24 cellular contexts compared by ENCODE assay signal in genomic region chr18:59629894-59630293, GRCh38.
DNase-seq lines count a peak whose midpoint lies in the region; ATAC-seq and TF ChIP-seq lines count a peak whose summit lies in the region.
"Had no signal": no experiment of that assay in that cellular context is flagged by ENCODE, and none has a peak within 500 bp of the region (broad histone marks: within the 10 kb centered on the region; RNA-seq: fewer than 3 reads in every experiment).

No MANE protein-coding gene starts in this region.

- POLR2A ChIA-PET in IMR-90 (lab: Charles Lee; ENCODE audit: unreplicated experiment): no interaction called here
- POLR2A ChIA-PET in activated CD4-positive, alpha-beta T cell treated with anti-CD3 and anti-CD28 coated beads for 36 hours (lab: Charles Lee): no interaction called here

- H3K4me2 ChIP-seq in IMR-90 (ENCODE audit: low read depth, low read length) (no peak overlapping the region), mesenchymal stem cell (ENCODE audit: low read length, poor library complexity, severe bottlenecking) (no peak overlapping the region)

- no peak for TF ChIP-seq RAD21 in IMR-90 (IDR thresholded peaks at IDR 0.05; ENCODE audit: low read length)

- no TSS peak for BruUV-seq in IMR-90 (replicated peaks; lab: Mats Ljungman, UMichigan)

- H3K9me3 Mint-ChIP-seq in activated CD4-positive, alpha-beta T cell treated with anti-CD3 and anti-CD28 coated beads for 36 hours (ENCODE audit: low read depth): peaks cover 4% of the 10 kb centered on the region
- H3K9me3 Mint-ChIP-seq: activated T-cell treated with anti-CD3 and anti-CD28 coated beads, Interleukin-2, amount 50 U/mL, for 24 hours; T-helper 2 cell treated with Interferon-gamma antibody and Interleukin-4, amounts not matched to agents 5 μg/mL and 100 μg/mL, for 36 hours had no signal

- WGBS in IMR-90 (ENCODE audit: extremely low coverage in 2 of 2, insufficient read length in 1 of 2), 2 experiments: no CpG with 5 or more reads among the region's 6 CpGs
- WGBS in mesenchymal stem cell: 40% methylated on average over 3 of the region's 6 CpGs

- H3K36me3 ChIP-seq in IMR-90 (ENCODE audit: control insufficient read depth, insufficient read depth, low read length): no peaks in the 10 kb centered on the region
- no peaks in the 10 kb centered on the region for H3K36me3 ChIP-seq in mesenchymal stem cell (ENCODE audit: control insufficient read depth in 1 of 2, insufficient read depth in 2 of 2, low read depth in 1 of 2, low read length in 2 of 2)
- no peaks in the 10 kb centered on the region for H3K36me3 ChIP-seq in tibial artery
- H3K36me3 ChIP-seq: esophagus muscularis mucosa had no signal

- no peak overlapping the region for H2AFZ ChIP-seq in IMR-90 (replicated peaks; ENCODE audit: low read length, poor library complexity)
- H2AFZ ChIP-seq in mesenchymal stem cell (ENCODE audit: low read depth, low read length): no peak overlapping the region

- H3K27me3 ChIP-seq in IMR-90 (ENCODE audit: control insufficient read depth, insufficient read depth, low read length): no peaks in the 10 kb centered on the region
- H3K27me3 ChIP-seq in mesenchymal stem cell (ENCODE audit: control insufficient read depth in 1 of 2, insufficient read depth in 1 of 2, low read length in 2 of 2): peaks cover 0 to 7% of the 10 kb centered on the region in 2 experiments
- no peaks in the 10 kb centered on the region for H3K27me3 ChIP-seq in tibial artery
- H3K27me3 ChIP-seq: esophagus muscularis mucosa, testis had no signal

- intact Hi-C loops in IMR-90 (cut with micrococcal nuclease) (loop anchor here (10.0 kb wide), 1 partner anchor 275 kb away; no protein-coding TSS in a partner anchor), tibial artery (cut with DNase I; ENCODE audit: low total_unique reads) (no loop called here)
- intact Hi-C loops in activated CD4-positive, alpha-beta T cell treated with anti-CD3 and anti-CD28 coated beads for 36 hours (cut with DNase I, micrococcal nuclease): no loop called here

- no peak overlapping the region for H3K56ac ChIP-seq in IMR-90 (ENCODE audit: extremely low read depth, insufficient read depth, low read length)

- H2BK120ac ChIP-seq in IMR-90 (ENCODE audit: low read depth, low read length): no peak overlapping the region
- no peak overlapping the region for H2BK120ac ChIP-seq in mesenchymal stem cell (ENCODE audit: low read depth, low read length)

- CTCF ChIA-PET in IMR-90 (lab: Yijun Ruan, JAX): interaction anchor here (0.6 to 2.5 kb wide), 3 partner anchors 27 to 115 kb away, joined by 3 to 13 read pairs (median 3); partner anchors contain the start of gene CCBE1
- CTCF ChIA-PET in activated CD4-positive, alpha-beta T cell treated with anti-CD3 and anti-CD28 coated beads for 36 hours (lab: Charles Lee): interaction anchor here (0.6 kb wide), 1 partner anchor 81 kb away, joined by 3 read pairs; no protein-coding TSS in a partner anchor

- H2BK20ac ChIP-seq in IMR-90 (ENCODE audit: low read depth, low read length): no peak overlapping the region

- in situ Hi-C loops in IMR-90 (cut with MboI; ENCODE audit: low sequenced_read_pairs): loop anchor here (5.0 to 25.0 kb wide), 3 partner anchors 65 to 192 kb away; partner anchors contain the start of gene CCBE1

- peak overlapping the region; percentile 46; the same call in 1 of the 2 replicates for H4K5ac ChIP-seq in IMR-90 (ENCODE audit: low read depth, low read length)

- dilution Hi-C loops in IMR-90 (cut with HindIII; ENCODE audit: low sequenced_read_pairs, unreplicated experiment): no loop called here

- no peaks in the 10 kb centered on the region for H3K4me1 Mint-ChIP-seq in activated CD4-positive, alpha-beta T cell treated with anti-CD3 and anti-CD28 coated beads for 36 hours
- H3K4me1 Mint-ChIP-seq: B cell had no signal

- H3K18ac ChIP-seq in IMR-90 (ENCODE audit: low read depth, low read length) (no peak overlapping the region; the same call in 1 of the 2 replicates), mesenchymal stem cell (ENCODE audit: low read depth in 1 of 2, low read length in 2 of 2) (no peak overlapping the region)

- peaks cover 9% of the 10 kb centered on the region for H3K27me3 Mint-ChIP-seq in activated CD4-positive, alpha-beta T cell treated with anti-CD3 and anti-CD28 coated beads for 36 hours

- H3K23ac ChIP-seq in IMR-90 (ENCODE audit: low read depth, low read length) (no peak overlapping the region), mesenchymal stem cell (ENCODE audit: low read length in 2 of 2) (no peak overlapping the region)

- no peak overlapping the region for H3K27ac Mint-ChIP-seq in activated CD4-positive, alpha-beta T cell treated with anti-CD3 and anti-CD28 coated beads for 36 hours
- H3K27ac Mint-ChIP-seq: activated T-cell treated with anti-CD3 and anti-CD28 coated beads, Interleukin-2, amount 50 U/mL, for 24 hours; B cell; effector memory CD8-positive, alpha-beta T cell; T-helper 2 cell treated with Interferon-gamma antibody and Interleukin-4, amounts not matched to agents 5 μg/mL and 100 μg/mL, for 36 hours had no signal

- H3K27ac ChIP-seq in IMR-90 (ENCODE audit: insufficient read depth, low read length): no peak overlapping the region
- no peak overlapping the region for H3K27ac ChIP-seq in mesenchymal stem cell (ENCODE audit: low read length, poor library complexity, severe bottlenecking)
- H3K27ac ChIP-seq in tibial artery: peak overlapping the region in 1 of 2 donors; percentile 11
- H3K27ac ChIP-seq: coronary artery, esophagus muscularis mucosa, testis had no signal

- ATAC-seq in IMR-90 (ENCODE audit: low read depth) (no peak), GM19395 (IDR thresholded peaks at IDR 0.05; ENCODE audit: unreplicated experiment) (no peak)
- no peak for ATAC-seq in activated CD4-positive, alpha-beta T cell treated with anti-CD3 and anti-CD28 coated beads for 36 hours
- ATAC-seq: effector memory CD8-positive, alpha-beta T cell had no signal

- H3K9me3 ChIP-seq in IMR-90 (ENCODE audit: control insufficient read depth, insufficient read depth, low read length): no peaks in the 10 kb centered on the region
- H3K9me3 ChIP-seq in mesenchymal stem cell (ENCODE audit: control insufficient read depth, low read length): peaks cover 5% of the 10 kb centered on the region
- peaks cover 0 to 9% (median 5%) of the 10 kb centered on the region in 3 donors for H3K9me3 ChIP-seq in tibial artery
- H3K9me3 ChIP-seq: esophagus muscularis mucosa, testis had no signal

- no peak overlapping the region for H3K4ac ChIP-seq in IMR-90 (ENCODE audit: low read depth, low read length)
- H3K4ac ChIP-seq in mesenchymal stem cell (ENCODE audit: low read depth in 1 of 2, low read length in 2 of 2): no peak overlapping the region

- peaks cover 9% of the 10 kb centered on the region; the same call in 1 of the 2 replicates for H4K20me1 ChIP-seq in IMR-90 (ENCODE audit: insufficient read depth, low read length)

- H2AK5ac ChIP-seq in IMR-90 (ENCODE audit: low read depth, low read length) (no peak overlapping the region), mesenchymal stem cell (ENCODE audit: low read length, severe bottlenecking) (no peak overlapping the region)

- no peak for DNase-seq in IMR-90
- DNase-seq in epidermal melanocyte (ENCODE audit: insufficient read length, low spot score): peak; percentile 50
- peak; percentile 29 for DNase-seq in mesenchymal stem cell
- peak; percentile 64 to 88 for DNase-seq in tibial artery
- DNase-seq in activated CD4-positive, alpha-beta T cell treated with anti-CD3 and anti-CD28 coated beads for 36 hours: no peak
- DNase-seq in DMS114 treated with DMSO at 0.1 percent for 48 hours (lab: John Stamatoyannopoulos, UW; ENCODE audit: unreplicated experiment): no peak
- DNase-seq: activated CD4-positive, alpha-beta T cell treated with anti-CD3 and anti-CD28 coated beads for 48 hours; activated gamma-delta T cell treated with Interleukin-2 at 50 U/mL for 16 hours; activated T-cell treated with anti-CD3 and anti-CD28 coated beads, Interleukin-2, amount 50 U/mL, for 24 hours; effector memory CD8-positive, alpha-beta T cell; GDM1; glutamatergic neuron; NCI-H526 treated with DMSO at 0.1 percent for 48 hours; nucleus accumbens; retina; stimulated activated CD4-positive, alpha-beta T cell treated with anti-CD3 and anti-CD28 coated beads, Interleukin-12 subunit alpha, Interleukin-12 subunit beta, amount 100 ng/mL, for 4 hours; stimulated activated CD4-positive, alpha-beta T cell treated with anti-CD3 and anti-CD28 coated beads, Interleukin-4, amount 100 ng/mL, for 24 hours; stimulated activated naive CD4-positive, alpha-beta T cell; testis had no signal

- no peak for TF ChIP-seq CTCF in IMR-90 (conservative IDR thresholded peaks at IDR 0.05; ENCODE audit: low read depth, low read length)
- no peak for TF ChIP-seq CTCF in tibial artery (IDR thresholded peaks at IDR 0.05)

- H3K9ac ChIP-seq in IMR-90 (ENCODE audit: low read depth, low read length) (no peak overlapping the region), mesenchymal stem cell (ENCODE audit: low read length) (no peak overlapping the region)

- no peaks in the 10 kb centered on the region for H3K9me1 ChIP-seq in IMR-90 (ENCODE audit: insufficient read depth, low read length)

- TF ChIP-seq POLR2A in IMR-90 (IDR thresholded peaks at IDR 0.05; ENCODE audit: low read depth, low read length): no peak

- H2BK15ac ChIP-seq in IMR-90 (ENCODE audit: low read depth, low read length) (no peak overlapping the region), mesenchymal stem cell (ENCODE audit: low read depth, poor library complexity, severe bottlenecking) (no peak overlapping the region)

- no peak overlapping the region for H2AK9ac ChIP-seq in IMR-90 (replicated peaks; ENCODE audit: low read depth, low read length, poor library complexity)

- H3K14ac ChIP-seq in IMR-90 (replicated peaks; ENCODE audit: low read depth, low read length) (no peak overlapping the region), mesenchymal stem cell (ENCODE audit: low read length in 2 of 2) (no peak overlapping the region)

- H4K91ac ChIP-seq in IMR-90 (ENCODE audit: insufficient read depth, low read depth, low read length) (no peak overlapping the region), mesenchymal stem cell (ENCODE audit: low read length) (no peak overlapping the region)

- no peak overlapping the region for H3K4me3 Mint-ChIP-seq in activated CD4-positive, alpha-beta T cell treated with anti-CD3 and anti-CD28 coated beads for 36 hours
- H3K4me3 Mint-ChIP-seq: activated T-cell treated with anti-CD3 and anti-CD28 coated beads, Interleukin-2, amount 50 U/mL, for 24 hours; B cell; effector memory CD8-positive, alpha-beta T cell; T-helper 2 cell treated with Interferon-gamma antibody and Interleukin-4, amounts not matched to agents 5 μg/mL and 100 μg/mL, for 36 hours had no signal

- H3K79me1 ChIP-seq in IMR-90 (ENCODE audit: low read depth in 1 of 2, low read length in 2 of 2) (peaks cover 46 to 54% of the 10 kb centered on the region in 2 experiments), mesenchymal stem cell (replicated peaks; ENCODE audit: low read length, poor library complexity, severe bottlenecking) (no peaks in the 10 kb centered on the region)

- H4K8ac ChIP-seq in IMR-90 (ENCODE audit: low read depth in 2 of 2, low read length in 2 of 2) (no peak overlapping the region), mesenchymal stem cell (ENCODE audit: low read length) (no peak overlapping the region)

- H2BK12ac ChIP-seq in mesenchymal stem cell (ENCODE audit: low read length in 2 of 2): no peak overlapping the region

- H3K4me3 ChIP-seq in IMR-90 (ENCODE audit: insufficient read depth, low read depth, low read length): no peak overlapping the region
- H3K4me3 ChIP-seq in mesenchymal stem cell (ENCODE audit: insufficient read depth in 1 of 2, low read depth in 1 of 2, low read length in 2 of 2): no peak overlapping the region
- no peak overlapping the region for H3K4me3 ChIP-seq in tibial artery
- H3K4me3 ChIP-seq: coronary artery, esophagus muscularis mucosa, testis had no signal

- no peaks in the 10 kb centered on the region for H3K36me3 Mint-ChIP-seq in activated CD4-positive, alpha-beta T cell treated with anti-CD3 and anti-CD28 coated beads for 36 hours (ENCODE audit: low read depth)

- H2BK5ac ChIP-seq in IMR-90 (ENCODE audit: low read depth, low read length, poor library complexity, severe bottlenecking): no peak overlapping the region
- no peak overlapping the region for H2BK5ac ChIP-seq in mesenchymal stem cell (ENCODE audit: low read depth, low read length, poor library complexity, severe bottlenecking)

- H3K4me1 ChIP-seq in IMR-90 (ENCODE audit: control insufficient read depth, insufficient read depth, low read length) (peaks cover 11% of the 10 kb centered on the region), mesenchymal stem cell (ENCODE audit: control insufficient read depth, insufficient read depth, low read depth, low read length) (no peaks in the 10 kb centered on the region), tibial artery (peaks cover 0 to 13% (median 9%) of the 10 kb centered on the region in 4 donors)
- H3K4me1 ChIP-seq: esophagus muscularis mucosa, testis had no signal

Comparison
In these comparisons a context has a peak if more than half of its experiments do, and no peak if none do; other contexts are left out.
1. DNase-seq: peak in epidermal melanocyte (single experiment), mesenchymal stem cell (single experiment) and tibial artery (2 of 2); none in IMR-90 (single experiment), activated CD4-positive, alpha-beta T cell treated with anti-CD3 and anti-CD28 coated beads for 36 hours (single experiment) and DMS114 treated with DMSO at 0.1 percent for 48 hours (single experiment).